Comparison of ENCODE assay signal across 1 cellular context in the genomic region with DNA sequence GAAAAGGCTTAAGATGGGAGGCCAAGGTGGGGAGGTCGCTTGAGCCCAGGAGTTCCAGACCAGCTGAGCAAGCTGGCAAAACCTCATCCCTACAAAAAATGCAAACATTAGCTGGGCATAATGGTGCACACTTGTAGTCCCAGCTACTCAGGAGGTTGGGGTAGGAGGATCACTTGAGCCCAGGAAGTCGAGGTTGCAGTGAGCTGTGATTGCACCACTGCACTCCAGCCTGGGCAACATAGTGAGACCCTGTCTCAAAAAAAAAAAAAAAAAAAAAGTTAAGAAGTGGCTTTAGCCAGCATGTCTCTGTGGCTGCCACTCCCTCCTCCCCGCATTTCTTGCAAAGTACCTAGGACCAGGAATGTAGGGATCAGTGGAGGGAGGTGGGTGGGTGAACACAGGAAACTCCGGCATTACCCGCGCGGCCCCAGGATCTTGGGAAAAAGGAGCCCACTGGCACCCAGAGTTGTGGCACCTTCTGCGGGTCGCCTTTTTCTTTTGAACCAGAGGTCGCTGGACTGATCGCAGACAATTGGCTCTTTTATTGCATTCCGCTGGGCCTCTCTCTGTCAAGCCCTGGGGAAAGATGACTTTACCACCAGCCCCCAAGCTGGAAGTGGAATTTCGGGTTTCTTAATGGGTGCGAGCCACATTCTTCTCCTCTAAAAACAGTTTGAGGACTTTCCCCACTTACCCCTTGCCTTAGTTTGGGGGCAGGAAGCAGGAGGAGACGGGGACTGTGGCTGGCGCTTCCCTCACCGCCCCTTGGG.
TF ChIP-seq lines count a peak whose summit lies in the region.

No MANE protein-coding gene starts in this region.

TF ChIP-seq in K562, 482 proteins besides CTCF, POLR2A, EP300 and RAD21:
- TF ChIP-seq THRAP3 (IDR thresholded peaks at IDR 0.05; ENCODE audit: borderline replicate concordance) (no peak), ZNF121 (CRISPR knock-in tag; conservative IDR thresholded peaks at IDR 0.05) (peak; percentile 95), TARDBP (IDR thresholded peaks at IDR 0.05) (no peak)
- TF ChIP-seq, protein P1, sequence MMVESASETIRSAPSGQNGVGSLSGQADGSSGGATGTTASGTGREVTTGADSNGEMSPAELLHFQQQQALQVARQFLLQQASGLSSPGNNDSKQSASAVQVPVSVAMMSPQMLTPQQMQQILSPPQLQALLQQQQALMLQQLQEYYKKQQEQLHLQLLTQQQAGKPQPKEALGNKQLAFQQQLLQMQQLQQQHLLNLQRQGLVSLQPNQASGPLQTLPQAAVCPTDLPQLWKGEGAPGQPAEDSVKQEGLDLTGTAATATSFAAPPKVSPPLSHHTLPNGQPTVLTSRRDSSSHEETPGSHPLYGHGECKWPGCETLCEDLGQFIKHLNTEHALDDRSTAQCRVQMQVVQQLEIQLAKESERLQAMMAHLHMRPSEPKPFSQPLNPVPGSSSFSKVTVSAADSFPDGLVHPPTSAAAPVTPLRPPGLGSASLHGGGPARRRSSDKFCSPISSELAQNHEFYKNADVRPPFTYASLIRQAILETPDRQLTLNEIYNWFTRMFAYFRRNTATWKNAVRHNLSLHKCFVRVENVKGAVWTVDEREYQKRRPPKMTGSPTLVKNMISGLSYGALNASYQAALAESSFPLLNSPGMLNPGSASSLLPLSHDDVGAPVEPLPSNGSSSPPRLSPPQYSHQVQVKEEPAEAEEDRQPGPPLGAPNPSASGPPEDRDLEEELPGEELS (CRISPR knock-in tag; IDR thresholded peaks at IDR 0.05; ENCODE audit: borderline replicate concordance), result no peak
TF ChIP-seq in K562: peak in this region for 1.
